ENCODE assay signal across 13 cellular contexts in the genomic region with DNA sequence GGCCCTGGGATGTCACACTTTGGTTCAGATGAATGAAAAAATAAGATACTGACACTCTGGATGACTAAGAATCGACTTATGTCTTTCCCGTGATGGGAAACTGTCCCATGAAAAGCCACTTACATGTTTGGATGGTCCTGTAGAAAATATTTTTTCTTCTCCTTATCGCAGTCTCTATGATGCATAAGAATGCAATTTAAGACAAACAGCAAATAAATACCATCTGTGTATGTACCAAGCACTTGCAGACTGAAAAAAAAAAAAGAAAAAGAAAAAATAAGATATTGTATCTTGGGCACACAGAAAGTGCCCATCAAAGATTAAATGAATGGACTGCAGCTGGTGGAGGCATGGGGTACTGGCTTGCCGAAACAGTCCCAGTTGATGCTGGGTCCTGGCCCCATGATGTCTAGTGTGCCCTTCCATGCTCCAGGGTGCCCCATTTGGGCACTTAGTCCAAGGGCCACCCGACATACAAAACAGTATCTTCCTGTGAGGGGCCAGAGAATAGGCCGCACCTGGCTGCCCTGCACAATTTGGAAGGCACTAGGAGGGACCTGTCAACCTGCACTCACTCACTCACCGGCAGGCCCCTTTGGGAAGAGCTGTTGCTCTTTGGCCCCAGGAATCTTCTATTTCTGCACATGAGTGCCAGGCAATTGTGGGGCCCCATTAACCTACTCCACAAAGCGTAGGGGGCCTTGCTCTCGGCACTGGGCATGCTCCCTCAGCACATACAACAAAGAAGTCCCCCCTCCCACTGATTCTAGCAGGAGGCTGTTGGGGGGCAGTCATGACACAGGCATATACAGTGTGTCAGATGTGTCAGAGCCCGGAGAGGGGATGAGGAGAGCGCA. TPM values are rescaled to one million over a fixed set of nuclear protein-coding genes. Genes with fewer than 3 reads are reported as not detected.
DNase-seq lines count a peak whose midpoint lies in the region; ATAC-seq and TF ChIP-seq lines count a peak whose summit lies in the region.
"Had no signal": no experiment of that assay in that cellular context is flagged by ENCODE, and none has a peak within 500 bp of the region (broad histone marks: within the 10 kb centered on the region; RNA-seq: fewer than 3 reads in every experiment).

No MANE protein-coding gene starts in this region.

- H3K4ac ChIP-seq in H9 (ENCODE audit: low read depth, low read length) = no peak overlapping the region

- no peaks in the 10 kb centered on the region for H3K27me3 ChIP-seq in CD4-positive, alpha-beta memory T cell (ENCODE audit: insufficient read depth, low read length)
- H3K27me3 ChIP-seq in H9 (ENCODE audit: insufficient read depth, low read length) = peaks cover 44% of the 10 kb centered on the region
- peaks cover 9% of the 10 kb centered on the region for H3K27me3 ChIP-seq in vagina

- H3K36me3 Mint-ChIP-seq in CD4-positive, alpha-beta memory T cell = peaks cover 0 to 6% of the 10 kb centered on the region in 2 donors
- peaks cover 0 to 3% (median 0%) of the 10 kb centered on the region in 3 experiments; a peak in 3 of 7 replicates for H3K36me3 Mint-ChIP-seq in H9 (ENCODE audit: insufficient read depth in 1 of 3, low read depth in 3 of 3)
- peaks cover 4% of the 10 kb centered on the region for H3K36me3 Mint-ChIP-seq in activated naive CD8-positive, alpha-beta T cell treated with anti-CD3 and anti-CD28 coated beads, Interleukin-2, amount 50 U/mL, for 24 hours (ENCODE audit: low read depth)
- no peaks in the 10 kb centered on the region for H3K36me3 Mint-ChIP-seq in nephron progenitor cell (ENCODE audit: low read depth)

- peaks cover 4% of the 10 kb centered on the region for H4K20me1 ChIP-seq in H9 (ENCODE audit: control insufficient read depth, insufficient read depth, insufficient read length)

- H3K14ac ChIP-seq in H9 (ENCODE audit: insufficient read depth, low read length) = no peak overlapping the region

- no peak overlapping the region for H2BK15ac ChIP-seq in H9 (ENCODE audit: low read depth, low read length)

- H3K4me3 Mint-ChIP-seq in CD4-positive, alpha-beta memory T cell = peak overlapping the region; percentile 29 to 88 (median 72)
- H3K4me3 Mint-ChIP-seq in H9 (peak overlapping the region; percentile 27 to 55; a peak in 3 of 5 replicates), nephron progenitor cell (peak overlapping the region; percentile 78)
- peak overlapping the region; percentile 54 for H3K4me3 Mint-ChIP-seq in activated naive CD8-positive, alpha-beta T cell treated with anti-CD3 and anti-CD28 coated beads, Interleukin-2, amount 50 U/mL, for 24 hours

- no peak overlapping the region for H3T11ph ChIP-seq in H9 (ENCODE audit: low read length)

- no peak overlapping the region for H2BK12ac ChIP-seq in H9 (ENCODE audit: insufficient read length, low read depth, low read length)

- H3K27me3 Mint-ChIP-seq in CD4-positive, alpha-beta memory T cell = no peaks in the 10 kb centered on the region
- H3K27me3 Mint-ChIP-seq in H9 (ENCODE audit: low read depth) = peaks cover 65% of the 10 kb centered on the region
- peaks cover 33% of the 10 kb centered on the region for H3K27me3 Mint-ChIP-seq in activated naive CD8-positive, alpha-beta T cell treated with anti-CD3 and anti-CD28 coated beads, Interleukin-2, amount 50 U/mL, for 24 hours
- H3K27me3 Mint-ChIP-seq in nephron progenitor cell (ENCODE audit: low read depth, poor library complexity) = peaks cover 68% of the 10 kb centered on the region

- TF ChIP-seq CTCF in H9 (conservative IDR thresholded peaks at IDR 0.05) (no peak), nephron progenitor cell (IDR thresholded peaks at IDR 0.05) (no peak), vagina (IDR thresholded peaks at IDR 0.05) (no peak)

- H3K18ac ChIP-seq in H9 (ENCODE audit: insufficient read length, low read depth, low read length) = no peak overlapping the region

- no peak overlapping the region for H2BK5ac ChIP-seq in H9 (ENCODE audit: insufficient read length, low read length)

- H3K23me2 ChIP-seq in H9 (ENCODE audit: insufficient read length, low read depth, low read length, poor library complexity, severe bottlenecking) = peaks cover 17% of the 10 kb centered on the region

- no peak overlapping the region for H4K5ac ChIP-seq in H9 (ENCODE audit: insufficient read length, low read depth, low read length)

- CTCF ChIA-PET in CD4-positive, alpha-beta memory T cell (lab: Charles Lee; ENCODE audit: partially characterized antibody) = interaction anchor here (1.9 kb wide), 1 partner anchor 9 kb away, joined by 6 read pairs; no protein-coding TSS in a partner anchor

- peaks cover 12% of the 10 kb centered on the region; the same call in 1 of the 2 replicates for H3K79me2 ChIP-seq in H9 (ENCODE audit: insufficient read depth, low read length)

- H3K56ac ChIP-seq in H9 (ENCODE audit: insufficient read length, low read depth, low read length) = no peak overlapping the region

- no peak overlapping the region for H4K8ac ChIP-seq in H9 (replicated peaks; ENCODE audit: insufficient read length, low read depth, low read length)

- no peak overlapping the region for H3K23ac ChIP-seq in H9 (ENCODE audit: insufficient read length, low read depth, low read length)

- no peak overlapping the region for H3K27ac ChIP-seq in CD4-positive, alpha-beta memory T cell (ENCODE audit: low read depth, low read length)
- H3K27ac ChIP-seq in H9 (ENCODE audit: insufficient read length, low read depth, low read length) (no peak overlapping the region), vagina (no peak overlapping the region)
- H3K27ac ChIP-seq: adrenal gland, prostate gland, thoracic aorta had no signal

- no peaks in the 10 kb centered on the region for H3K36me3 ChIP-seq in CD4-positive, alpha-beta memory T cell (ENCODE audit: insufficient read depth, low read length)
- H3K36me3 ChIP-seq in vagina = no peaks in the 10 kb centered on the region
- H3K36me3 ChIP-seq: adrenal gland, prostate gland, thoracic aorta had no signal

- H3K27ac Mint-ChIP-seq in CD4-positive, alpha-beta memory T cell = peak overlapping the region; percentile 53 to 89 (median 83)
- H3K27ac Mint-ChIP-seq in H9 (no peak overlapping the region), nephron progenitor cell (no peak overlapping the region)
- H3K27ac Mint-ChIP-seq in activated naive CD8-positive, alpha-beta T cell treated with anti-CD3 and anti-CD28 coated beads, Interleukin-2, amount 50 U/mL, for 24 hours = peak overlapping the region; percentile 35

- no peaks in the 10 kb centered on the region for H3K9me3 ChIP-seq in CD4-positive, alpha-beta memory T cell (ENCODE audit: control insufficient read depth in 1 of 2, low read length in 2 of 2)
- H3K9me3 ChIP-seq in H9 (ENCODE audit: control insufficient read depth, low read depth, low read length) = no peaks in the 10 kb centered on the region
- H3K9me3 ChIP-seq in vagina = no peaks in the 10 kb centered on the region
- H3K9me3 ChIP-seq: adrenal gland, prostate gland, thoracic aorta had no signal

- DNase-seq in CD4-positive, alpha-beta memory T cell = no peak
- DNase-seq in H9 (no peak), nephron progenitor cell (no peak), vagina (ENCODE audit: extremely low spot score in 2 of 2) (no peak)
- no peak for DNase-seq in activated naive CD8-positive, alpha-beta T cell treated with anti-CD3 and anti-CD28 coated beads, Interleukin-2, amount 50 U/mL, for 24 hours
- DNase-seq: activated CD4-positive, alpha-beta T cell treated with anti-CD3 and anti-CD28 coated beads, Interleukin-2, amount 50 U/mL, for 1 hour; adrenal gland; erythroblast; NK-92 treated with Interleukin-12 subunit alpha and Interleukin-12 subunit beta, amount 100 ng/mL, for 24 hours had no signal

- TF ChIP-seq POLR2A in vagina (IDR thresholded peaks at IDR 0.05) = no peak

- H2BK120ac ChIP-seq in H9 (ENCODE audit: low read depth, low read length, poor library complexity, severe bottlenecking) = no peak overlapping the region

- peaks cover 4% of the 10 kb centered on the region for H3K79me1 ChIP-seq in H9 (ENCODE audit: insufficient read depth, low read depth, low read length, poor library complexity, severe bottlenecking)

- H3K4me3 ChIP-seq in CD4-positive, alpha-beta memory T cell (ENCODE audit: low read length in 2 of 2) = no peak overlapping the region
- no peak overlapping the region for H3K4me3 ChIP-seq in vagina
- H3K4me3 ChIP-seq: adrenal gland, prostate gland, thoracic aorta had no signal

- peaks cover 0 to 1% (median 0%) of the 10 kb centered on the region in 8 donors for H3K9me3 Mint-ChIP-seq in CD4-positive, alpha-beta memory T cell
- H3K9me3 Mint-ChIP-seq in H9 = peaks cover 0 to 2% of the 10 kb centered on the region in 2 experiments; a peak in 1 of 5 replicates
- no peaks in the 10 kb centered on the region for H3K9me3 Mint-ChIP-seq in activated naive CD8-positive, alpha-beta T cell treated with anti-CD3 and anti-CD28 coated beads, Interleukin-2, amount 50 U/mL, for 24 hours
- no peaks in the 10 kb centered on the region for H3K9me3 Mint-ChIP-seq in nephron progenitor cell

- ATAC-seq in activated naive CD8-positive, alpha-beta T cell treated with anti-CD3 and anti-CD28 coated beads, Interleukin-2, amount 50 U/mL, for 24 hours = no peak
- ATAC-seq in GM18519 (IDR thresholded peaks at IDR 0.05; ENCODE audit: low FRiP score, unreplicated experiment) = no peak
- ATAC-seq in HG03442 (IDR thresholded peaks at IDR 0.05; ENCODE audit: unreplicated experiment) = no peak

- H3K4me2 ChIP-seq in H9 (ENCODE audit: insufficient read depth, insufficient read length, low read length) = no peak overlapping the region

- intact Hi-C loops in CD4-positive, alpha-beta memory T cell (cut with micrococcal nuclease) = no loop called here
- intact Hi-C loops in vagina (cut with DNase I) = loop anchor here (5.0 kb wide), 1 partner anchor 66 kb away; the partner anchor contains the start of genes ALG12 and CRELD2

- POLR2A ChIA-PET in CD4-positive, alpha-beta memory T cell (lab: Charles Lee; ENCODE audit: partially characterized antibody) = interaction anchor here (0.9 to 2.6 kb wide), 4 partner anchors 12 to 30 kb away, joined by 3 to 14 read pairs (median 7); no protein-coding TSS in a partner anchor

- no peak overlapping the region for H2AK5ac ChIP-seq in H9 (ENCODE audit: insufficient read length, low read length)

- H3K4me1 ChIP-seq in CD4-positive, alpha-beta memory T cell (ENCODE audit: insufficient read depth, low read length) = peaks cover 28% of the 10 kb centered on the region
- H3K4me1 ChIP-seq in H9 (ENCODE audit: insufficient read depth, low read length) (peaks cover 5% of the 10 kb centered on the region; the same call in 1 of the 2 replicates), vagina (peaks cover 35% of the 10 kb centered on the region)

- no peak overlapping the region for H2BK20ac ChIP-seq in H9 (ENCODE audit: low read depth, low read length, poor library complexity, severe bottlenecking)

- WGBS in H9 (ENCODE audit: extremely low coverage, insufficient read length, low lambda C conversion rate) = no CpG with 5 or more reads among the region's 11 CpGs

- H3K9ac ChIP-seq in H9 (ENCODE audit: extremely low read depth, insufficient read length, low read length) = no peak overlapping the region

- H4K91ac ChIP-seq in H9 (ENCODE audit: insufficient read length, low read depth, low read length) = no peak overlapping the region

- H3K4me1 Mint-ChIP-seq in CD4-positive, alpha-beta memory T cell = peaks cover 25 to 55% (median 40%) of the 10 kb centered on the region in 4 donors
- H3K4me1 Mint-ChIP-seq in H9 (peaks cover 17 to 34% of the 10 kb centered on the region in 2 experiments), nephron progenitor cell (peaks cover 24% of the 10 kb centered on the region)
- H3K4me1 Mint-ChIP-seq in activated naive CD8-positive, alpha-beta T cell treated with anti-CD3 and anti-CD28 coated beads, Interleukin-2, amount 50 U/mL, for 24 hours = peaks cover 34% of the 10 kb centered on the region

- H2AFZ ChIP-seq in H9 (ENCODE audit: low read length) = no peak overlapping the region

RNA-seq across cellular contexts. Expression of gene ZBED4, which starts 2.5 kb away (rescaled TPM):
- total RNA-seq in CD4-positive, alpha-beta memory T cell = 10 to 100 TPM; 17.7 to 18.6 TPM
- 10 to 100 TPM in 1 of 2 donors, 1 to 10 TPM in 1; 6.7 to 10.0 TPM for polyA plus RNA-seq in CD4-positive, alpha-beta memory T cell
- total RNA-seq in H9 (2021) = 22.7 and 23.0 TPM in 2 replicates
- 9.1 TPM for total RNA-seq in vagina

RNA-seq across cellular contexts. Expression of gene BRD1, which starts 23.5 kb away (rescaled TPM):
- 10 to 100 TPM; 84.0 to 88.1 TPM for total RNA-seq in CD4-positive, alpha-beta memory T cell
- polyA plus RNA-seq in CD4-positive, alpha-beta memory T cell = 1 to 10 TPM in 1 of 2 donors, under 1 TPM in 1; 0.94 to 5.1 TPM
- total RNA-seq in H9 (2021) = 51.3 and 53.3 TPM in 2 replicates
- 35.1 TPM for total RNA-seq in vagina

Comparison
In these comparisons a context has a peak if more than half of its experiments do, and no peak if none do; other contexts are left out.
1. H3K27ac Mint-ChIP-seq: peak in CD4-positive, alpha-beta memory T cell (7 of 7) and activated naive CD8-positive, alpha-beta T cell treated with anti-CD3 and anti-CD28 coated beads, Interleukin-2, amount 50 U/mL, for 24 hours (single experiment); none in H9 (0 of 3) and nephron progenitor cell (single experiment).
2. Peak in every context shown above with its lines, with median percentiles within 50 percentile points of each other: H3K4me3 Mint-ChIP-seq.